Comparison of ENCODE assay signal across 1 cellular context in the genomic region with DNA sequence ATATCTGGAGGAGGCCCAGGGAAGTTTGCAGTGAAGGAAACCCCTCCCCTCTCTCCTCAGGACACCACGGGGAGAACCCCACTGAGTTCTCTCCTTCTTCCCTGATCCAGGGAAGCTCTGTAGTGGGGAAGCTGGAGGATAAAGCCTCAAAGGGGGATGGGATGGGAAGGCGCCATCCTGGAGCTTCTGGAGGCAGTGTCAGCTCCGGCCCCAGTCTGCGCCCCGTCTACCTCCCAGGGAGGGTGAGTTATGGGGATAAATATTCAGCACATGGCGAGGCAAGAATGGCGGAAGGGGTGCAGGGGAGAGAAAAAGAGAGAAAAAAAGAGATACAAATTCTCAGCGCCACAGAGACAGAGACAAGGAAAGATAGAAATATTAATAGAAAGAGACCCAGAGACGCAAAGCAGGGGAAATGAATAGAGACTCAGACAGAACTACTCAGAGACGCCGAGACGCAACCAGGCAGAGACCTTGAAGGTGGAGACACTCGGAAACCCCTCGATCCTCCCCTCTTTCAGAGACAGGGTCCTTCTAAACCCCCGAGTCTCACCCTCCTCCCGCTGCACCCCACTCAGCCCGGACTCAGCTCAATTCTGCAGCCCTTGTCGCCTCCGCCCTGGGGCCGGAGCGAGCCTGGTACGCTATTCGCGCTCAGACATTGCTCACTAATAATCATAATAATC.
TF ChIP-seq lines count a peak whose summit lies in the region.

No MANE protein-coding gene starts in this region.

TF ChIP-seq in neural cell, 6 proteins besides CTCF, POLR2A, EP300 and RAD21 (continued from another document):
- TF ChIP-seq, protein P1, sequence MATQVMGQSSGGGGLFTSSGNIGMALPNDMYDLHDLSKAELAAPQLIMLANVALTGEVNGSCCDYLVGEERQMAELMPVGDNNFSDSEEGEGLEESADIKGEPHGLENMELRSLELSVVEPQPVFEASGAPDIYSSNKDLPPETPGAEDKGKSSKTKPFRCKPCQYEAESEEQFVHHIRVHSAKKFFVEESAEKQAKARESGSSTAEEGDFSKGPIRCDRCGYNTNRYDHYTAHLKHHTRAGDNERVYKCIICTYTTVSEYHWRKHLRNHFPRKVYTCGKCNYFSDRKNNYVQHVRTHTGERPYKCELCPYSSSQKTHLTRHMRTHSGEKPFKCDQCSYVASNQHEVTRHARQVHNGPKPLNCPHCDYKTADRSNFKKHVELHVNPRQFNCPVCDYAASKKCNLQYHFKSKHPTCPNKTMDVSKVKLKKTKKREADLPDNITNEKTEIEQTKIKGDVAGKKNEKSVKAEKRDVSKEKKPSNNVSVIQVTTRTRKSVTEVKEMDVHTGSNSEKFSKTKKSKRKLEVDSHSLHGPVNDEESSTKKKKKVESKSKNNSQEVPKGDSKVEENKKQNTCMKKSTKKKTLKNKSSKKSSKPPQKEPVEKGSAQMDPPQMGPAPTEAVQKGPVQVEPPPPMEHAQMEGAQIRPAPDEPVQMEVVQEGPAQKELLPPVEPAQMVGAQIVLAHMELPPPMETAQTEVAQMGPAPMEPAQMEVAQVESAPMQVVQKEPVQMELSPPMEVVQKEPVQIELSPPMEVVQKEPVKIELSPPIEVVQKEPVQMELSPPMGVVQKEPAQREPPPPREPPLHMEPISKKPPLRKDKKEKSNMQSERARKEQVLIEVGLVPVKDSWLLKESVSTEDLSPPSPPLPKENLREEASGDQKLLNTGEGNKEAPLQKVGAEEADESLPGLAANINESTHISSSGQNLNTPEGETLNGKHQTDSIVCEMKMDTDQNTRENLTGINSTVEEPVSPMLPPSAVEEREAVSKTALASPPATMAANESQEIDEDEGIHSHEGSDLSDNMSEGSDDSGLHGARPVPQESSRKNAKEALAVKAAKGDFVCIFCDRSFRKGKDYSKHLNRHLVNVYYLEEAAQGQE (IDR thresholded peaks at IDR 0.05; ENCODE audit: borderline replicate concordance) = no peak
TF ChIP-seq in neural cell: peak in this region for 0.
